ENCODE assay signal across 9 cellular contexts in genomic region chr3:139538733-139539132, GRCh38. TPM values are rescaled to one million over a fixed set of nuclear protein-coding genes. Genes with fewer than 3 reads are reported as not detected.
A peak's percentile ranks its signal among the peaks of the same experiment; 100 is the strongest.
DNase-seq lines count a peak whose midpoint lies in the region; ATAC-seq and TF ChIP-seq lines count a peak whose summit lies in the region.
"Had no signal": no experiment of that assay in that cellular context is flagged by ENCODE, and none has a peak within 500 bp of the region (broad histone marks: within the 10 kb centered on the region; RNA-seq: fewer than 3 reads in every experiment).

No MANE protein-coding gene starts in this region.

- intact Hi-C loops in breast epithelium (cut with DNase I; ENCODE audit: low total_unique reads), result no loop called here
- intact Hi-C loops in MCF 10A (cut with micrococcal nuclease), result no loop called here

- H2AFZ ChIP-seq in neural cell (ENCODE audit: low read depth, low read length), result no peak overlapping the region
- H2AFZ ChIP-seq in Karpas-422 (ENCODE audit: low read length), result no peak overlapping the region

- H3K36me3 ChIP-seq in breast epithelium, result no peaks in the 10 kb centered on the region
- H3K36me3 ChIP-seq in neural cell (ENCODE audit: insufficient read depth, low read length), result no peaks in the 10 kb centered on the region
- H3K36me3 ChIP-seq in Karpas-422 (ENCODE audit: insufficient read depth, low read length), result no peaks in the 10 kb centered on the region

- H3K4me3 Mint-ChIP-seq in MCF 10A (ENCODE audit: unreplicated experiment), result no peak overlapping the region
- H3K4me3 Mint-ChIP-seq: CD4-positive, alpha-beta T cell had no signal

- H4K20me1 ChIP-seq in neural cell (ENCODE audit: insufficient read depth), result no peaks in the 10 kb centered on the region
- H4K20me1 ChIP-seq in Karpas-422 (ENCODE audit: insufficient read depth, low read depth, low read length), result no peaks in the 10 kb centered on the region

- H3K9ac ChIP-seq in neural cell (ENCODE audit: low read length) (peak overlapping the region; percentile 69), Karpas-422 (ENCODE audit: low read length) (no peak overlapping the region)

- H3K9me3 ChIP-seq in breast epithelium (no peaks in the 10 kb centered on the region), neural cell (ENCODE audit: low read length) (no peaks in the 10 kb centered on the region), Karpas-422 (ENCODE audit: low read length) (no peaks in the 10 kb centered on the region)

- DNase-seq in breast epithelium (ENCODE audit: low spot score in 2 of 2), result peak in 1 of 2 donors; percentile 26
- DNase-seq in MCF 10A (ENCODE audit: unreplicated experiment), result no peak
- peak; percentile 70 for DNase-seq in globus pallidus (ENCODE audit: low spot score)
- no peak for DNase-seq in NCI-H2227 (lab: John Stamatoyannopoulos, UW; ENCODE audit: unreplicated experiment)
- DNase-seq in Karpas-422, result no peak
- DNase-seq: CD4-positive, alpha-beta T cell had no signal

- no peaks in the 10 kb centered on the region for H3K9me3 Mint-ChIP-seq in MCF 10A (ENCODE audit: unreplicated experiment)
- H3K9me3 Mint-ChIP-seq: CD4-positive, alpha-beta T cell had no signal

- POLR2A ChIA-PET in MCF 10A (lab: Yijun Ruan, JAX), result no interaction called here

- H3K79me2 ChIP-seq in neural cell (replicated peaks; ENCODE audit: insufficient read depth, low read length) (peaks cover 10% of the 10 kb centered on the region), Karpas-422 (ENCODE audit: low read length) (no peaks in the 10 kb centered on the region)

- no peak for TF ChIP-seq EP300 in neural cell (conservative IDR thresholded peaks at IDR 0.05; ENCODE audit: poor library complexity, severe bottlenecking)

- H3K4me1 ChIP-seq in breast epithelium (peaks cover 15 to 28% of the 10 kb centered on the region in 2 donors), Karpas-422 (ENCODE audit: low read length) (no peaks in the 10 kb centered on the region)

- H3K4me3 ChIP-seq in breast epithelium (peak overlapping the region; percentile 54 to 74 (median 64)), neural cell (ENCODE audit: low read length) (peak overlapping the region; percentile 77), Karpas-422 (ENCODE audit: low read length) (no peak overlapping the region)

- no TSS peak for BruUV-seq in MCF 10A (replicated peaks; lab: Mats Ljungman, UMichigan)

- no peak for TF ChIP-seq RAD21 in neural cell (conservative IDR thresholded peaks at IDR 0.05)

- no peak for TF ChIP-seq CTCF in breast epithelium (IDR thresholded peaks at IDR 0.05)
- no peak for TF ChIP-seq CTCF in MCF 10A (IDR thresholded peaks at IDR 0.05; ENCODE audit: unreplicated experiment)
- TF ChIP-seq CTCF in neural cell (IDR thresholded peaks at IDR 0.05; ENCODE audit: poor library complexity, severe bottlenecking), result no peak

- H3K4me1 Mint-ChIP-seq in MCF 10A (ENCODE audit: insufficient read depth, unreplicated experiment), result peaks cover 21% of the 10 kb centered on the region

- no peaks in the 10 kb centered on the region for H3K27me3 Mint-ChIP-seq in MCF 10A (ENCODE audit: insufficient read depth, unreplicated experiment)

- H3K9me2 ChIP-seq in neural cell (ENCODE audit: insufficient read depth, low read length), result no peaks in the 10 kb centered on the region
- H3K9me2 ChIP-seq in Karpas-422 (replicated peaks; ENCODE audit: insufficient read depth, low read length), result no peaks in the 10 kb centered on the region

- no peak for ATAC-seq in HG03432 (IDR thresholded peaks at IDR 0.05; ENCODE audit: unreplicated experiment)
- no peak for ATAC-seq in GM18502 (IDR thresholded peaks at IDR 0.05; ENCODE audit: poor library complexity, unreplicated experiment)

- TF ChIP-seq POLR2A in breast epithelium (IDR thresholded peaks at IDR 0.05), result no peak

- no peak overlapping the region for H3K27ac Mint-ChIP-seq in MCF 10A (ENCODE audit: low read depth, unreplicated experiment)
- H3K27ac Mint-ChIP-seq: CD4-positive, alpha-beta T cell had no signal

- CTCF ChIA-PET in MCF 10A (lab: Yijun Ruan, JAX), result no interaction called here

- peaks cover 6% of the 10 kb centered on the region for H3K36me3 Mint-ChIP-seq in MCF 10A (ENCODE audit: insufficient read depth, unreplicated experiment)

- peaks cover 5% of the 10 kb centered on the region for H3F3A ChIP-seq in neural cell (ENCODE audit: insufficient read depth, low read length, poor library complexity, severe bottlenecking)

- H3K4me2 ChIP-seq in neural cell (ENCODE audit: low read length) (peak overlapping the region; percentile 72), Karpas-422 (ENCODE audit: low read depth, low read length, poor library complexity, severe bottlenecking) (no peak overlapping the region)

- peak overlapping the region; percentile 81 to 82 for H3K27ac ChIP-seq in breast epithelium
- H3K27ac ChIP-seq in neural cell (ENCODE audit: low read length), result no peak overlapping the region
- no peak overlapping the region for H3K27ac ChIP-seq in Karpas-422 (ENCODE audit: low read length)

- H3K27me3 ChIP-seq in breast epithelium (no peaks in the 10 kb centered on the region), neural cell (ENCODE audit: insufficient read depth, low read depth, low read length) (peaks cover 8% of the 10 kb centered on the region), Karpas-422 (ENCODE audit: low read length) (no peaks in the 10 kb centered on the region)

TF ChIP-seq in neural cell, 6 proteins besides CTCF, POLR2A, EP300 and RAD21:
- TF ChIP-seq REST (IDR thresholded peaks at IDR 0.05; ENCODE audit: borderline replicate concordance) (no peak), TAF1 (IDR thresholded peaks at IDR 0.05; ENCODE audit: low read depth) (no peak), SMC3 (conservative IDR thresholded peaks at IDR 0.05; ENCODE audit: poor library complexity) (no peak), POLR2AphosphoS5 (IDR thresholded peaks at IDR 0.05) (no peak), MXI1 (conservative IDR thresholded peaks at IDR 0.05; ENCODE audit: poor library complexity, severe bottlenecking) (no peak), EZH2 (IDR thresholded peaks at IDR 0.05; ENCODE audit: borderline replicate concordance, insufficient read depth, low read length, poor library complexity, severe bottlenecking) (no peak)

RNA-seq across cellular contexts. Expression of gene RBP1, which starts 0.8 kb away (rescaled TPM):
- total RNA-seq in breast epithelium (10 to 100 TPM in 2 of 3 donors, under 1 TPM in 1; 0.64 to 20.9 (median 14.7) TPM), MCF 10A (2022) (not detected in 2 replicates)
- polyA plus RNA-seq in neural cell, result 30.0 and 47.5 TPM in 2 replicates
- polyA minus RNA-seq in neural cell, result 16.8 and 17.8 TPM in 2 replicates
- not detected in 2 replicates for total RNA-seq in Karpas-422 (2014; rRNA removed; shearing (Covaris generic); ENCODE audit: low replicate concordance)
- total RNA-seq: CD4-positive, alpha-beta T cell had no signal

Comparison
In these comparisons a context has a peak if more than half of its experiments do, and no peak if none do; other contexts are left out.
1. H3K27ac ChIP-seq: peak in breast epithelium (2 of 2); none in neural cell (single experiment) and Karpas-422 (single experiment).